In genomic region chr9:127927457-127928231, GRCh38 we compare ENCODE assay signal across 9 cellular contexts. TPM values are rescaled to one million over a fixed set of nuclear protein-coding genes. Genes with fewer than 3 reads are reported as not detected.
DNase-seq lines count a peak whose midpoint lies in the region; ATAC-seq and TF ChIP-seq lines count a peak whose summit lies in the region.
"Had no signal": no experiment of that assay in that cellular context is flagged by ENCODE, and none has a peak within 500 bp of the region (broad histone marks: within the 10 kb centered on the region; RNA-seq: fewer than 3 reads in every experiment).

No MANE protein-coding gene starts in this region.

- H2AFZ ChIP-seq in SU-DHL-6 (ENCODE audit: low read depth, low read length, severe bottlenecking), result no peak overlapping the region

- H3K36me3 ChIP-seq in SU-DHL-6 (ENCODE audit: low read length) (no peaks in the 10 kb centered on the region), mesodermal cell (ENCODE audit: control insufficient read depth, insufficient read depth, low read length) (no peaks in the 10 kb centered on the region), thoracic aorta (no peaks in the 10 kb centered on the region)
- H3K36me3 ChIP-seq: heart left ventricle had no signal

- no peaks in the 10 kb centered on the region for H4K20me1 ChIP-seq in SU-DHL-6 (ENCODE audit: low read depth, low read length)

- no peak overlapping the region for H3K27ac ChIP-seq in SU-DHL-6 (ENCODE audit: low read depth, low read length)
- no peak overlapping the region for H3K27ac ChIP-seq in mesodermal cell (ENCODE audit: low read depth, low read length, severe bottlenecking)
- no peak overlapping the region for H3K27ac ChIP-seq in thoracic aorta
- H3K27ac ChIP-seq: heart left ventricle had no signal

- ATAC-seq in thoracic aorta (ENCODE audit: insufficient number of reproducible peaks, low FRiP score, low read depth) (no peak), HG03280 (IDR thresholded peaks at IDR 0.05; ENCODE audit: unreplicated experiment) (no peak)

- peaks cover 3% of the 10 kb centered on the region; the same call in 1 of the 2 replicates for H3F3A ChIP-seq in SU-DHL-6 (ENCODE audit: insufficient read depth)

- no peaks in the 10 kb centered on the region for H3K9me2 ChIP-seq in SU-DHL-6 (replicated peaks; ENCODE audit: insufficient read depth, low read length)

- H3K4me2 ChIP-seq in SU-DHL-6 (ENCODE audit: low read depth, low read length, poor library complexity, severe bottlenecking), result peak overlapping the region; percentile 45

- no peaks in the 10 kb centered on the region for H3K9me3 ChIP-seq in SU-DHL-6 (ENCODE audit: insufficient read depth, low read length)
- no peaks in the 10 kb centered on the region for H3K9me3 ChIP-seq in mesodermal cell (ENCODE audit: control insufficient read depth, low read length)
- no peaks in the 10 kb centered on the region for H3K9me3 ChIP-seq in thoracic aorta
- H3K9me3 ChIP-seq: heart left ventricle had no signal

- H3K27me3 ChIP-seq in SU-DHL-6 (ENCODE audit: low read length) (no peaks in the 10 kb centered on the region), thoracic aorta (replicated peaks; ENCODE audit: insufficient read depth) (no peaks in the 10 kb centered on the region)

- peaks cover 16% of the 10 kb centered on the region for H3K4me1 ChIP-seq in mesodermal cell (ENCODE audit: control insufficient read depth, insufficient read depth, low read length, poor library complexity, severe bottlenecking)
- H3K4me1 ChIP-seq in thoracic aorta (ENCODE audit: control insufficient read depth in 1 of 2, low read depth in 2 of 2), result peaks cover 11 to 23% of the 10 kb centered on the region in 2 donors

- TF ChIP-seq CTCF in SU-DHL-6 (IDR thresholded peaks at IDR 0.05; ENCODE audit: insufficient read depth, low read length, poor library complexity, severe bottlenecking), result no peak
- TF ChIP-seq CTCF in astrocyte of the spinal cord (IDR thresholded peaks at IDR 0.05; ENCODE audit: low read depth, low read length), result no peak
- no peak for TF ChIP-seq CTCF in thoracic aorta (IDR thresholded peaks at IDR 0.05)

- no peaks in the 10 kb centered on the region for H3K79me2 ChIP-seq in SU-DHL-6 (ENCODE audit: insufficient read depth, low read length)

- H3K4me3 ChIP-seq in SU-DHL-6 (ENCODE audit: insufficient read depth, low read length, poor library complexity, severe bottlenecking) (peak overlapping the region; percentile 25), astrocyte of the spinal cord (ENCODE audit: low read depth, low read length) (peak overlapping the region; percentile 27), mesodermal cell (ENCODE audit: extremely low read depth, insufficient read depth, low read length, poor library complexity, severe bottlenecking) (peak overlapping the region; percentile 28), thoracic aorta (peak overlapping the region; percentile 33)

- no peak overlapping the region for H3K9ac ChIP-seq in SU-DHL-6 (ENCODE audit: low read length)

- 4 to 7% methylated on average over 26 to 31 of the region's 48 CpGs for WGBS in mesodermal cell (ENCODE audit: insufficient coverage in 2 of 2), 2 experiments

- DNase-seq in GM03348 (ENCODE audit: low spot score) (peak; percentile 41), astrocyte of the spinal cord (ENCODE audit: low read depth, low spot score) (no peak), thoracic aorta (ENCODE audit: low spot score) (no peak), SK-N-DZ (ENCODE audit: low spot score) (no peak), superior temporal gyrus (ENCODE audit: extremely low spot score) (no peak)
- DNase-seq: heart left ventricle had no signal

- in situ Hi-C loops in astrocyte of the spinal cord (cut with HindIII; ENCODE audit: low sequenced_read_pairs), result no loop called here

RNA-seq across cellular contexts. Expression of gene PIP5KL1, which starts 2.9 kb away (rescaled TPM):
- polyA plus RNA-seq in mesodermal cell (2013, experiment 1 of 2), result 1.7 TPM
- 1.8 TPM for polyA plus RNA-seq in mesodermal cell (2013, experiment 2 of 2)
- total RNA-seq in thoracic aorta, result 1 to 10 TPM; 6.0 to 8.8 TPM
- polyA plus RNA-seq in SK-N-DZ (2014; cell fraction: cytosol; rRNA removed), result 2.1 and 3.6 TPM in 2 replicates
- 18.2 and 18.8 TPM in 2 replicates for polyA plus RNA-seq in SK-N-DZ (2014; cell fraction: nucleus; rRNA removed)

RNA-seq across cellular contexts. Expression of gene DPM2, which starts 10.0 kb away (rescaled TPM):
- polyA plus RNA-seq in mesodermal cell (2013, experiment 1 of 2), result 36.4 TPM
- polyA plus RNA-seq in mesodermal cell (2013, experiment 2 of 2), result 27.3 TPM
- total RNA-seq in thoracic aorta, result 10 to 100 TPM; 18.8 to 26.0 TPM
- polyA plus RNA-seq in SK-N-DZ (2014; cell fraction: cytosol; rRNA removed), result 52.5 and 55.6 TPM in 2 replicates
- polyA plus RNA-seq in SK-N-DZ (2014; cell fraction: nucleus; rRNA removed), result 46.6 and 51.6 TPM in 2 replicates

RNA-seq across cellular contexts. Expression of gene ST6GALNAC4, which starts 10.8 kb away (rescaled TPM):
- polyA plus RNA-seq in mesodermal cell (2013, experiment 1 of 2), result 23.1 TPM
- polyA plus RNA-seq in mesodermal cell (2013, experiment 2 of 2), result 21.1 TPM
- total RNA-seq in thoracic aorta, result 10 to 100 TPM; 45.0 to 61.2 TPM
- 28.1 and 28.4 TPM in 2 replicates for polyA plus RNA-seq in SK-N-DZ (2014; cell fraction: cytosol; rRNA removed)
- 18.1 and 19.8 TPM in 2 replicates for polyA plus RNA-seq in SK-N-DZ (2014; cell fraction: nucleus; rRNA removed)

RNA-seq across cellular contexts. Expression of gene ST6GALNAC6, which starts 28.2 kb away (rescaled TPM):
- 42.1 TPM for polyA plus RNA-seq in mesodermal cell (2013, experiment 1 of 2)
- polyA plus RNA-seq in mesodermal cell (2013, experiment 2 of 2), result 36.7 TPM
- total RNA-seq in thoracic aorta, result 100 to 1,000 TPM; 140 to 221 TPM
- polyA plus RNA-seq in SK-N-DZ (2014; cell fraction: cytosol; rRNA removed), result 28.5 and 39.2 TPM in 2 replicates
- 30.8 and 39.5 TPM in 2 replicates for polyA plus RNA-seq in SK-N-DZ (2014; cell fraction: nucleus; rRNA removed)

RNA-seq across cellular contexts. Expression of gene AK1, which starts 50.2 kb away (rescaled TPM):
- polyA plus RNA-seq in mesodermal cell (2013, experiment 1 of 2), result 88.2 TPM
- 72.8 TPM for polyA plus RNA-seq in mesodermal cell (2013, experiment 2 of 2)
- total RNA-seq in thoracic aorta, result 10 to 100 TPM; 35.1 to 77.7 TPM
- 61.6 and 106 TPM in 2 replicates for polyA plus RNA-seq in SK-N-DZ (2014; cell fraction: cytosol; rRNA removed)
- polyA plus RNA-seq in SK-N-DZ (2014; cell fraction: nucleus; rRNA removed), result 55.2 and 64.2 TPM in 2 replicates
